In genomic region chr9:37290881-37291485, GRCh38 we compare ENCODE assay signal across 1 cellular context.
TF ChIP-seq lines count a peak whose summit lies in the region.

No MANE protein-coding gene starts in this region.

TF ChIP-seq in GM12878, 131 proteins besides CTCF, POLR2A, EP300 and RAD21 (continued from another document):
- TF ChIP-seq ZNF687 (IDR thresholded peaks at IDR 0.05) (no peak; the same call in 1 of the 2 replicates), RB1 (IDR thresholded peaks at IDR 0.05; ENCODE audit: borderline replicate concordance) (no peak), RELA (IDR thresholded peaks at IDR 0.05; ENCODE audit: borderline replicate concordance, partially characterized antibody) (no peak)
